In the genomic region with DNA sequence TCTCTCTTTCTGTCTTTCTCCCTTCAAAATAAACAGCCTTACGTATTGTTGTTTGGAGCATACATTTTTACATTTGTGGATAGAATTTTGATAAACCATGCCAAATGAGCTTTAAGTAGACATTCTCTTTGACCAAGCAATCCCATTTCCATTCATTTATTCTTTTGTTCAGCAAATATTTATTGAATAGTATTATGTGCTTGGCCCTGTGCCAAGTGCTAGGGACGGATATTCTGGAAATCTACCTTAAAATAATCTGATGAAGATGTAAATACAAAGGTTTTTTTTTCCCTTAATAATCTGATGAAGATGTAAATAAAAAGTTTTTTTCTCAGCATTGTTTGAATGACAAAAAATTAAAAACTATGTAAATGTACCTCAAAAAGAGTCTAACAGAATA, we compare ENCODE assay signal across 1 cellular context.
TF ChIP-seq lines count a peak whose summit lies in the region.

No MANE protein-coding gene starts in this region.

TF ChIP-seq in K562, 482 proteins besides CTCF, POLR2A, EP300 and RAD21:
- TF ChIP-seq NCOA4 (IDR thresholded peaks at IDR 0.05; ENCODE audit: partially characterized antibody) (no peak), PCBP1 (IDR thresholded peaks at IDR 0.05; ENCODE audit: low read depth, low read length, poor library complexity, severe bottlenecking) (no peak), JUNB (CRISPR knock-in tag; conservative IDR thresholded peaks at IDR 0.05) (no peak), HLTF (IDR thresholded peaks at IDR 0.05) (no peak), MCM2 (IDR thresholded peaks at IDR 0.05; ENCODE audit: low read depth) (no peak), KHSRP (IDR thresholded peaks at IDR 0.05) (no peak), NFIC (IDR thresholded peaks at IDR 0.05) (peak; percentile 87), ETS2 (tag; IDR thresholded peaks at IDR 0.05; ENCODE audit: borderline replicate concordance, poor library complexity, severe bottlenecking) (no peak), NFIX (CRISPR knock-in tag; IDR thresholded peaks at IDR 0.05; ENCODE audit: low read depth) (peak; percentile 81), ZNF282 (CRISPR knock-in tag; IDR thresholded peaks at IDR 0.05) (no peak), NCOA2 (IDR thresholded peaks at IDR 0.05; ENCODE audit: partially characterized antibody in 2 of 2) (no peak), BRCA1 (IDR thresholded peaks at IDR 0.05) (no peak), BRCA1 (CRISPR knock-in tag; IDR thresholded peaks at IDR 0.05) (no peak)
- TF ChIP-seq, protein P1, sequence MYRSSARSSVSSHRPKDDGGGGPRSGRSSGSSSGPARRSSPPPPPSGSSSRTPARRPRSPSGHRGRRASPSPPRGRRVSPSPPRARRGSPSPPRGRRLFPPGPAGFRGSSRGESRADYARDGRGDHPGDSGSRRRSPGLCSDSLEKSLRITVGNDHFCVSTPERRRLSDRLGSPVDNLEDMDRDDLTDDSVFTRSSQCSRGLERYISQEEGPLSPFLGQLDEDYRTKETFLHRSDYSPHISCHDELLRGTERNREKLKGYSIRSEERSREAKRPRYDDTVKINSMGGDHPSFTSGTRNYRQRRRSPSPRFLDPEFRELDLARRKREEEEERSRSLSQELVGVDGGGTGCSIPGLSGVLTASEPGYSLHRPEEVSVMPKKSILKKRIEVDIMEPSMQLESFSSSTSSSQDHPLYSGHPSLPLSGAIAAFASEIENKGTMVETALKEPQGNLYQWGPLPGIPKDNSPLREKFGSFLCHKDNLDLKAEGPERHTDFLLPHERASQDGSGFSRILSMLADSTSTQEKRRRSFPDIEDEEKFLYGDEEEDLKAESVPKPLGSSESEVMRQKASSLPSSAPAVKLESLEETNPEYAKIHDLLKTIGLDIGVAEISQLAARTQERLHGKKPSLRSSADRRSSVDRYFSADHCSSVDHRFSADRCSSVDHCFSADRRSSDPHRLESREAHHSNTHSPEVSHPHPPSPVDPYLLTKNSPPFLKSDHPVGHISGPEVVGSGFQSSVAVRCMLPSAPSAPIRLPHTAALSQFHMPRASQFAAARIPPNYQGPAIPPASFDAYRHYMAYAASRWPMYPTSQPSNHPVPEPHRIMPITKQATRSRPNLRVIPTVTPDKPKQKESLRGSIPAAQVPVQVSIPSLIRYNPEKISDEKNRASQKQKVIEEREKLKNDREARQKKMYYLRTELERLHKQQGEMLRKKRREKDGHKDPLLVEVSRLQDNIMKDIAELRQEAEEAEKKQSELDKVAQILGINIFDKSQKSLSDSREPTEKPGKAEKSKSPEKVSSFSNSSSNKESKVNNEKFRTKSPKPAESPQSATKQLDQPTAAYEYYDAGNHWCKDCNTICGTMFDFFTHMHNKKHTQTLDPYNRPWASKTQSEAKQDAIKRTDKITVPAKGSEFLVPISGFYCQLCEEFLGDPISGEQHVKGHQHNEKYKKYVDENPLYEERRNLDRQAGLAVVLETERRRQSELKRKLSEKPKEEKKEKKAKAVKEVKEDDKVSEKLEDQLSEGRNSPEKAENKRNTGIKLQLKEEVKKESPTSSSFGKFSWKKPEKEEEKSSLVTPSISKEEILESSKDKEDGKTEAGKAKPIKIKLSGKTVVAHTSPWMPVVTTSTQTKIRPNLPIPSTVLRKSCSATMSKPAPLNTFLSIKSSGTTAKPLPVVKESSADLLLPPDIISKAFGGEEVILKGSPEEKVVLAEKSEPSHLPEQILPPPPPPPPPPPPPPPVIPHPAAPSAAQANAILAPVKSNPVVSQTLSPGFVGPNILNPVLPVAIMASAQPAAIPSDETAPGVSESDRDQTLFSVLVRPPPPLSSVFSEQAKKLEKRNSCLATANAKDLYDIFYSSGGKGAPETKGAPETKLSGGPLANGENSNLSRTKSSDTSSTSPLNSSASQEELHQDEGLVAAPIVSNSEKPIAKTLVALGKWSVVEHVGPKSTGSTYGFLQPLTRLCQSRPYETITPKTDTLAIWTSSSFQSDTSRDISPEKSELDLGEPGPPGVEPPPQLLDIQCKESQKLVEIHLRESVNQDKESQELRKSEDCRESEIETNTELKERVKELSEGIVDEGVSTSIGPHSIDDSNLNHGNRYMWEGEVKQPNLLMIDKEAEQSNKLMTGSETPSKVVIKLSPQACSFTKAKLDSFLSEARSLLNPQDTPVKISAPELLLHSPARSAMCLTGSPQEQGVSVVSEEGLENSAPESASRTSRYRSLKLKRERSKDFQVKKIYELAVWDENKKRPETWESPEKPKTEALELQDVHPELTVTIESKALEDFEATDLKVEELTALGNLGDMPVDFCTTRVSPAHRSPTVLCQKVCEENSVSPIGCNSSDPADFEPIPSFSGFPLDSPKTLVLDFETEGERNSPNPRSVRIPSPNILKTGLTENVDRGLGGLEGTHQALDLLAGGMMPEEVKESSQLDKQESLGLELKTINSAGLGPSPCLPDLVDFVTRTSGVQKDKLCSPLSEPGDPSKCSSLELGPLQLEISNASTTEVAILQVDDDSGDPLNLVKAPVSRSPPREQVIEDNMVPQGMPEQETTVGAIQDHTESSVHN (IDR thresholded peaks at IDR 0.05; ENCODE audit: borderline replicate concordance in 1 of 2, low read depth in 1 of 2) = no peak
- TF ChIP-seq, protein P2, sequence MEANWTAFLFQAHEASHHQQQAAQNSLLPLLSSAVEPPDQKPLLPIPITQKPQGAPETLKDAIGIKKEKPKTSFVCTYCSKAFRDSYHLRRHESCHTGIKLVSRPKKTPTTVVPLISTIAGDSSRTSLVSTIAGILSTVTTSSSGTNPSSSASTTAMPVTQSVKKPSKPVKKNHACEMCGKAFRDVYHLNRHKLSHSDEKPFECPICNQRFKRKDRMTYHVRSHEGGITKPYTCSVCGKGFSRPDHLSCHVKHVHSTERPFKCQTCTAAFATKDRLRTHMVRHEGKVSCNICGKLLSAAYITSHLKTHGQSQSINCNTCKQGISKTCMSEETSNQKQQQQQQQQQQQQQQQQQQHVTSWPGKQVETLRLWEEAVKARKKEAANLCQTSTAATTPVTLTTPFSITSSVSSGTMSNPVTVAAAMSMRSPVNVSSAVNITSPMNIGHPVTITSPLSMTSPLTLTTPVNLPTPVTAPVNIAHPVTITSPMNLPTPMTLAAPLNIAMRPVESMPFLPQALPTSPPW (CRISPR knock-in tag; IDR thresholded peaks at IDR 0.05) = no peak
